Comparison of ENCODE assay signal across 13 cellular contexts in genomic region chr19:15404780-15405211, GRCh38. TPM values are rescaled to one million over a fixed set of nuclear protein-coding genes. Genes with fewer than 3 reads are reported as not detected.
A peak's percentile ranks its signal among the peaks of the same experiment; 100 is the strongest.
DNase-seq lines count a peak whose midpoint lies in the region; TF ChIP-seq lines count a peak whose summit lies in the region.
"Had no signal": no experiment of that assay in that cellular context is flagged by ENCODE, and none has a peak within 500 bp of the region (broad histone marks: within the 10 kb centered on the region; RNA-seq: fewer than 3 reads in every experiment).

No MANE protein-coding gene starts in this region.

- intact Hi-C loops in activated T-helper 2 cell treated with anti-CD3 and anti-CD28 coated beads, Interferon-gamma antibody, Interleukin-2, Interleukin-4, amounts not matched to agents 10 μg/mL and 5 μg/mL and 100 μg/mL, durations not matched to agents 14 hours and 24 hours and 36 hours (cut with micrococcal nuclease), result no loop called here
- intact Hi-C loops in spleen (cut with DNase I; ENCODE audit: low total_unique reads), result no loop called here

- peaks cover 8% of the 10 kb centered on the region; the same call in 1 of the 2 replicates for H3K36me3 Mint-ChIP-seq in HFFc6 (ENCODE audit: low read depth)
- peaks cover 45% of the 10 kb centered on the region for H3K36me3 Mint-ChIP-seq in activated T-helper 2 cell treated with anti-CD3 and anti-CD28 coated beads, Interferon-gamma antibody, Interleukin-2, Interleukin-4, amounts not matched to agents 10 μg/mL and 5 μg/mL and 100 μg/mL, durations not matched to agents 14 hours and 24 hours and 36 hours (ENCODE audit: low read depth)

- TF ChIP-seq CTCF in HFFc6 (IDR thresholded peaks at IDR 0.05) (no peak), spleen (IDR thresholded peaks at IDR 0.05 in 8 of 11, conservative IDR thresholded peaks at IDR 0.05 in 3 of 11) (no peak), GM20000 (IDR thresholded peaks at IDR 0.05; ENCODE audit: extremely low read depth, missing control alignments) (no peak)

- H3K4me1 ChIP-seq in spleen, result peaks cover 10 to 81% (median 45%) of the 10 kb centered on the region in 6 donors
- H3K4me1 ChIP-seq in effector memory CD4-positive, alpha-beta T cell (ENCODE audit: control insufficient read depth, insufficient read depth, low read length, poor library complexity, severe bottlenecking), result no peaks in the 10 kb centered on the region
- H3K4me1 ChIP-seq: colonic mucosa had no signal

- no peaks in the 10 kb centered on the region for H3K27me3 ChIP-seq in spleen (replicated peaks in 1 of 7)
- H3K27me3 ChIP-seq in effector memory CD4-positive, alpha-beta T cell (replicated peaks; ENCODE audit: control insufficient read depth, insufficient read depth, low read length, poor library complexity, severe bottlenecking), result no peaks in the 10 kb centered on the region
- H3K27me3 ChIP-seq: colonic mucosa had no signal

- H3K4me3 Mint-ChIP-seq in HFFc6, result no peak overlapping the region
- H3K4me3 Mint-ChIP-seq in activated T-helper 2 cell treated with anti-CD3 and anti-CD28 coated beads, Interferon-gamma antibody, Interleukin-2, Interleukin-4, amounts not matched to agents 10 μg/mL and 5 μg/mL and 100 μg/mL, durations not matched to agents 14 hours and 24 hours and 36 hours (ENCODE audit: low read depth), result no peak overlapping the region

- no peak for TF ChIP-seq POLR2A in spleen (IDR thresholded peaks at IDR 0.05)

- H3K4me3 ChIP-seq in spleen, result no peak overlapping the region
- no peak overlapping the region for H3K4me3 ChIP-seq in effector memory CD4-positive, alpha-beta T cell (ENCODE audit: insufficient read depth, low read depth, low read length, poor library complexity, severe bottlenecking)
- H3K4me3 ChIP-seq: colonic mucosa had no signal

- DNase-seq in HFFc6 (no peak), hippocampal formation (lab: John Stamatoyannopoulos, UW) (peak; percentile 21 to 37), spleen (no peak), GM20000 (ENCODE audit: low spot score) (no peak), MV-4-11 (lab: John Stamatoyannopoulos, UW) (no peak)
- no peak for DNase-seq in activated T-helper 2 cell treated with anti-CD3 and anti-CD28 coated beads, Interferon-gamma antibody, Interleukin-2, Interleukin-4, amounts not matched to agents 10 μg/mL and 5 μg/mL and 100 μg/mL, durations not matched to agents 14 hours and 24 hours and 36 hours (ENCODE audit: low spot score)
- DNase-seq in effector memory CD4-positive, alpha-beta T cell, result no peak
- DNase-seq: colonic mucosa; DMS79; NCI-H1105 treated with DMSO at 0.1 percent for 48 hours; NK-92 treated with Interleukin-12 subunit alpha and Interleukin-12 subunit beta, amount 100 ng/mL, for 24 hours; stimulated activated naive CD4-positive, alpha-beta T cell treated with Interleukin-2 at 50 U/mL for 16 hours; SW 1271 had no signal

- peak overlapping the region in 6 of 8 donors; percentile 28 to 61 (median 55) for H3K27ac ChIP-seq in spleen
- H3K27ac ChIP-seq in effector memory CD4-positive, alpha-beta T cell (ENCODE audit: insufficient read depth, low read length, poor library complexity, severe bottlenecking), result no peak overlapping the region
- H3K27ac ChIP-seq: colonic mucosa had no signal

- no peaks in the 10 kb centered on the region for H3K9me3 ChIP-seq in spleen
- no peaks in the 10 kb centered on the region for H3K9me3 ChIP-seq in effector memory CD4-positive, alpha-beta T cell (ENCODE audit: control insufficient read depth, low read length)
- H3K9me3 ChIP-seq: colonic mucosa had no signal

- peaks cover 23% of the 10 kb centered on the region for H3K4me1 Mint-ChIP-seq in HFFc6 (ENCODE audit: low read depth)
- peaks cover 8% of the 10 kb centered on the region for H3K4me1 Mint-ChIP-seq in activated T-helper 2 cell treated with anti-CD3 and anti-CD28 coated beads, Interferon-gamma antibody, Interleukin-2, Interleukin-4, amounts not matched to agents 10 μg/mL and 5 μg/mL and 100 μg/mL, durations not matched to agents 14 hours and 24 hours and 36 hours (ENCODE audit: low read depth)

- H3K9me3 Mint-ChIP-seq in HFFc6, result no peaks in the 10 kb centered on the region
- H3K9me3 Mint-ChIP-seq in activated T-helper 2 cell treated with anti-CD3 and anti-CD28 coated beads, Interferon-gamma antibody, Interleukin-2, Interleukin-4, amounts not matched to agents 10 μg/mL and 5 μg/mL and 100 μg/mL, durations not matched to agents 14 hours and 24 hours and 36 hours, result no peaks in the 10 kb centered on the region

- peak overlapping the region; percentile 20 for H3K27ac Mint-ChIP-seq in HFFc6
- H3K27ac Mint-ChIP-seq in activated T-helper 2 cell treated with anti-CD3 and anti-CD28 coated beads, Interferon-gamma antibody, Interleukin-2, Interleukin-4, amounts not matched to agents 10 μg/mL and 5 μg/mL and 100 μg/mL, durations not matched to agents 14 hours and 24 hours and 36 hours, result peak overlapping the region; percentile 42

- peaks cover 0 to 99% (median 51%) of the 10 kb centered on the region in 6 donors for H3K36me3 ChIP-seq in spleen
- H3K36me3 ChIP-seq in effector memory CD4-positive, alpha-beta T cell (ENCODE audit: control insufficient read depth, insufficient read depth, low read length), result peaks cover 50% of the 10 kb centered on the region

- WGBS in spleen, 5 donors, result 32 to 42% (median 39%) methylated on average over 3 of the region's 3 CpGs

- no peaks in the 10 kb centered on the region; the same call in 1 of the 2 replicates for H3K27me3 Mint-ChIP-seq in HFFc6 (ENCODE audit: insufficient read depth)
- H3K27me3 Mint-ChIP-seq in activated T-helper 2 cell treated with anti-CD3 and anti-CD28 coated beads, Interferon-gamma antibody, Interleukin-2, Interleukin-4, amounts not matched to agents 10 μg/mL and 5 μg/mL and 100 μg/mL, durations not matched to agents 14 hours and 24 hours and 36 hours (ENCODE audit: low read depth), result no peaks in the 10 kb centered on the region

RNA-seq across cellular contexts. Expression of gene AKAP8L, which starts 14.0 kb away (rescaled TPM):
- total RNA-seq in HFFc6 (2021; fragmentation: NEBNext Ultra II Directional; extraction: Animal tissue kit (Norgen Biotek cat#: 25700)), result 10 to 100 TPM; 49.4 to 54.4 (median 52.0) TPM
- 76.6 and 87.4 TPM in 2 replicates for total RNA-seq in activated T-helper 2 cell treated with anti-CD3 and anti-CD28 coated beads, Interferon-gamma antibody, Interleukin-2, Interleukin-4, amounts not matched to agents 10 μg/mL and 5 μg/mL and 100 μg/mL, durations not matched to agents 14 hours and 24 hours and 36 hours
- total RNA-seq in spleen, result 100 to 1,000 TPM; 121 to 236 (median 140) TPM
- polyA plus RNA-seq in spleen, result 100 to 1,000 TPM in 1 of 3 donors, 10 to 100 TPM in 2; 41.2 to 131 (median 87.8) TPM

RNA-seq across cellular contexts. Expression of gene AKAP8, which starts 25.2 kb away (rescaled TPM):
- 10 to 100 TPM; 22.8 to 31.2 (median 29.6) TPM for total RNA-seq in HFFc6 (2021; fragmentation: NEBNext Ultra II Directional; extraction: Animal tissue kit (Norgen Biotek cat#: 25700))
- total RNA-seq in activated T-helper 2 cell treated with anti-CD3 and anti-CD28 coated beads, Interferon-gamma antibody, Interleukin-2, Interleukin-4, amounts not matched to agents 10 μg/mL and 5 μg/mL and 100 μg/mL, durations not matched to agents 14 hours and 24 hours and 36 hours, result 56.0 and 62.1 TPM in 2 replicates
- 10 to 100 TPM; 24.9 to 51.3 (median 48.9) TPM for total RNA-seq in spleen
- 10 to 100 TPM; 13.9 to 24.8 (median 21.9) TPM for polyA plus RNA-seq in spleen

RNA-seq across cellular contexts. Expression of gene WIZ, which starts 45.0 kb away (rescaled TPM):
- total RNA-seq in HFFc6 (2021; fragmentation: NEBNext Ultra II Directional; extraction: Animal tissue kit (Norgen Biotek cat#: 25700)), result 10 to 100 TPM; 39.3 to 54.3 (median 43.1) TPM
- total RNA-seq in activated T-helper 2 cell treated with anti-CD3 and anti-CD28 coated beads, Interferon-gamma antibody, Interleukin-2, Interleukin-4, amounts not matched to agents 10 μg/mL and 5 μg/mL and 100 μg/mL, durations not matched to agents 14 hours and 24 hours and 36 hours, result 30.1 and 30.4 TPM in 2 replicates
- 10 to 100 TPM; 23.1 to 33.7 (median 26.9) TPM for total RNA-seq in spleen
- polyA plus RNA-seq in spleen, result 10 to 100 TPM in 1 of 3 donors, 1 to 10 TPM in 2; 6.6 to 14.8 (median 7.0) TPM

RNA-seq across cellular contexts. Expression of gene RASAL3, which starts 59.5 kb away (rescaled TPM):
- total RNA-seq in HFFc6 (2021; fragmentation: NEBNext Ultra II Directional; extraction: Animal tissue kit (Norgen Biotek cat#: 25700)), result not detected
- 107 TPM in 2 replicates for total RNA-seq in activated T-helper 2 cell treated with anti-CD3 and anti-CD28 coated beads, Interferon-gamma antibody, Interleukin-2, Interleukin-4, amounts not matched to agents 10 μg/mL and 5 μg/mL and 100 μg/mL, durations not matched to agents 14 hours and 24 hours and 36 hours
- total RNA-seq in spleen, result 10 to 100 TPM; 43.9 to 79.1 (median 59.2) TPM
- 10 to 100 TPM; 31.7 to 66.8 (median 66.1) TPM for polyA plus RNA-seq in spleen

Comparison
In these comparisons a context has a peak if more than half of its experiments do, and no peak if none do; other contexts are left out.
1. DNase-seq: peak in hippocampal formation (2 of 2); none in HFFc6 (single experiment), activated T-helper 2 cell treated with anti-CD3 and anti-CD28 coated beads, Interferon-gamma antibody, Interleukin-2, Interleukin-4, amounts not matched to agents 10 μg/mL and 5 μg/mL and 100 μg/mL, durations not matched to agents 14 hours and 24 hours and 36 hours (single experiment), spleen (single experiment), GM20000 (single experiment), MV-4-11 (single experiment) and effector memory CD4-positive, alpha-beta T cell (0 of 3).